In the genomic region with DNA sequence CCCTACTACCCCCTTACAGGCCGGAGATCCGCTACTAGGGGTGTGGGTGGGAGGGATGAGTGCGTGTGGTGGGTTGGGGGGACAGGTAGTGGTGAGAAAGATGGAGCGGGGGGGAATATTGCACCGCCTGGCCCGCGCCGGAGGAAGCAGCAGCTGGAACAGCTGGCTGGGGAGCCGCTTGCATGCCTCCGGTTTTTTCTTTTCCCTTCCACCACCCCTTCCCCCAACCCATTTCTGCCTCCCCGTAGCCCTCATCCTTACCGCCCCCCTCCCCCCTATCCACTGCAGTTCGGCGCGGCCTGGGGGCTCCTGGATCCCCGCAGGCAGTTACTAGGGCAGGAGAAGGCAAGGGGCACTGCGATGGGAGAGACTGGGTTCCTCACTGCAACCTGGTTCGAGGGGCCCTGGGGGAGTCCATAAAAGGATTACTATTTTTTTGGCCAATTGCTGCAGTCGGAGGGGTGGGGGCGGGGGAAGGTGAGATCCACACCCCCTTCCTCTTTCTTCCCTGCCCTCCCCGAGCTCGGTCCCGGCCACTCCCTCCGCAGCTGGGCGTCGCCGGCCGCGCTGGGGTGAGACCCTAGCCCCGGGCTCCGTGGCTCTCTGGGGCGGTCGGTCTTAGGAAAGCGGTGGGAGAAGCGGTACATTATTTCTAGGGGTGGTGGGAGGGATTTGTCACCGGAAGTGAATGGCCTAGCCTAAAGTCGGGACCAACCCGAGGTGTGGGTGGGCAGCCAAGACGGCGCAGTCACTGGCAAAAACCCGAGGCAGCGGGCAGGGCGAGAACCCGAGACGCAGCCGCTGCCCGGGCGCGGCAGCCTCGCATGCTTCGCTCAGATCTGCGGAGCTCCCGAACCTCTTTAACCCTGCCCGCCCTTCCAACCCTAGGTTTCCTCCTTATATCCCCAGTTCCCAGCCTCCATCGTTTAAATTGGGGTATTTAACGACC, we compare ENCODE assay signal across 1 cellular context.
TF ChIP-seq lines count a peak whose summit lies in the region.

No MANE protein-coding gene starts in this region.

TF ChIP-seq in GM12878, 131 proteins besides CTCF, POLR2A, EP300 and RAD21 (continued from another document):
- TF ChIP-seq, protein P1, sequence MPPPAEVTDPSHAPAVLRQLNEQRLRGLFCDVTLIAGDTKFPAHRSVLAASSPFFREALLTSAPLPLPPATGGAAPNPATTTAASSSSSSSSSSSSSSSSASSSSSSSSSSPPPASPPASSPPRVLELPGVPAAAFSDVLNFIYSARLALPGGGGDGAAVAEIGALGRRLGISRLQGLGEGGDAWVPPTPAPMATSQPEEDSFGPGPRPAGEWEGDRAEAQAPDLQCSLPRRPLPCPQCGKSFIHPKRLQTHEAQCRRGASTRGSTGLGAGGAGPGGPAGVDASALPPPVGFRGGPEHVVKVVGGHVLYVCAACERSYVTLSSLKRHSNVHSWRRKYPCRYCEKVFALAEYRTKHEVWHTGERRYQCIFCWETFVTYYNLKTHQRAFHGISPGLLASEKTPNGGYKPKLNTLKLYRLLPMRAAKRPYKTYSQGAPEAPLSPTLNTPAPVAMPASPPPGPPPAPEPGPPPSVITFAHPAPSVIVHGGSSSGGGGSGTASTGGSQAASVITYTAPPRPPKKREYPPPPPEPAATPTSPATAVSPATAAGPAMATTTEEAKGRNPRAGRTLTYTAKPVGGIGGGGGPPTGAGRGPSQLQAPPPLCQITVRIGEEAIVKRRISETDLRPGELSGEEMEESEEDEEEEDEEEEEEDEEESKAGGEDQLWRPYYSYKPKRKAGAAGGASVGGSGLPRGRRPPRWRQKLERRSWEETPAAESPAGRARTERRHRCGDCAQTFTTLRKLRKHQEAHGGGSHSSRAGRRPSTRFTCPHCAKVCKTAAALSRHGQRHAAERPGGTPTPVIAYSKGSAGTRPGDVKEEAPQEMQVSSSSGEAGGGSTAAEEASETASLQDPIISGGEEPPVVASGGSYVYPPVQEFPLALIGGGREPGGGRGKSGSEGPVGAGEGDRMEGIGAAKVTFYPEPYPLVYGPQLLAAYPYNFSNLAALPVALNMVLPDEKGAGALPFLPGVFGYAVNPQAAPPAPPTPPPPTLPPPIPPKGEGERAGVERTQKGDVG (CRISPR knock-in tag; IDR thresholded peaks at IDR 0.05), result no peak
- TF ChIP-seq ZNF384 (IDR thresholded peaks at IDR 0.05; ENCODE audit: borderline replicate concordance, low read depth, low read length), result peak; percentile 46; the same call in 1 of the 2 replicates
- TF ChIP-seq BCL11A (IDR thresholded peaks at IDR 0.05; ENCODE audit: low read depth, low read length), result no peak
- no peak for TF ChIP-seq WRNIP1 (IDR thresholded peaks at IDR 0.05; ENCODE audit: borderline replicate concordance, low read depth, low read length)
- TF ChIP-seq DPF2 (IDR thresholded peaks at IDR 0.05), result peak; percentile 60; the same call in 1 of the 2 replicates
- TF ChIP-seq EZH2 (IDR thresholded peaks at IDR 0.05; ENCODE audit: borderline replicate concordance, control insufficient read depth, low read depth, low read length), result no peak
- TF ChIP-seq IKZF1 (conservative IDR thresholded peaks at IDR 0.05), result peak; percentile 85
- TF ChIP-seq TCF12 (IDR thresholded peaks at IDR 0.05; ENCODE audit: low read depth, low read length), result peak; percentile 29; the same call in 1 of the 2 replicates
- TF ChIP-seq POLR2AphosphoS2 (IDR thresholded peaks at IDR 0.05; ENCODE audit: low read depth, low read length), result peak; percentile 69; the same call in 1 of the 2 replicates
- TF ChIP-seq IRF3 (IDR thresholded peaks at IDR 0.05), result peak; percentile 31; the same call in 1 of the 2 replicates
- peak; percentile 14; the same call in 1 of the 2 replicates for TF ChIP-seq BACH1 (IDR thresholded peaks at IDR 0.05; ENCODE audit: borderline replicate concordance)
- TF ChIP-seq HDAC6 (IDR thresholded peaks at IDR 0.05; ENCODE audit: unreplicated experiment), result no peak
- TF ChIP-seq CBFB (IDR thresholded peaks at IDR 0.05; ENCODE audit: low read depth), result no peak
- peak; percentile 57; the same call in 1 of the 2 replicates for TF ChIP-seq TCF3 (IDR thresholded peaks at IDR 0.05; ENCODE audit: borderline replicate concordance, insufficient read depth, low read depth, low read length)
- TF ChIP-seq KLF5 (IDR thresholded peaks at IDR 0.05; ENCODE audit: partially characterized antibody), result no peak
- TF ChIP-seq TAF1 (IDR thresholded peaks at IDR 0.05; ENCODE audit: borderline replicate concordance, low read depth, low read length), result peak; percentile 82
- no peak for TF ChIP-seq ZZZ3 (IDR thresholded peaks at IDR 0.05; ENCODE audit: control insufficient read depth, insufficient read length, low read depth)
- peak; percentile 23; the same call in 1 of the 2 replicates for TF ChIP-seq NR2F1 (conservative IDR thresholded peaks at IDR 0.05)
- TF ChIP-seq POLR2AphosphoS5 (IDR thresholded peaks at IDR 0.05; ENCODE audit: low read length), result peak; percentile 81
- TF ChIP-seq PKNOX1 (IDR thresholded peaks at IDR 0.05), result no peak; the same call in 1 of the 2 replicates
- TF ChIP-seq ESRRA (IDR thresholded peaks at IDR 0.05; ENCODE audit: low read length), result no peak
- peak; percentile 6 to 31; a peak in 3 of 4 replicates for TF ChIP-seq BHLHE40 (IDR thresholded peaks at IDR 0.05; ENCODE audit: borderline replicate concordance in 1 of 2, low read depth in 2 of 2, low read length in 1 of 2)
- peak; percentile 10; the same call in 1 of the 2 replicates for TF ChIP-seq ATF7 (IDR thresholded peaks at IDR 0.05; ENCODE audit: low read depth)
- TF ChIP-seq ZNF687 (IDR thresholded peaks at IDR 0.05), result peak; percentile 31; the same call in 1 of the 2 replicates
- TF ChIP-seq YBX1 (IDR thresholded peaks at IDR 0.05), result no peak
- TF ChIP-seq IKZF2 (IDR thresholded peaks at IDR 0.05), result peak in 1 of 2 experiments; percentile 34; a peak in 1 of 4 replicates
- 0 out of 2 replicates have a peak, but pooled peaks have one; percentile 50 for TF ChIP-seq NBN (IDR thresholded peaks at IDR 0.05)
- no peak; the same call in 1 of the 2 replicates for TF ChIP-seq MXI1 (IDR thresholded peaks at IDR 0.05; ENCODE audit: low read depth, low read length)
- TF ChIP-seq SIN3A (IDR thresholded peaks at IDR 0.05; ENCODE audit: low read depth, low read length), result peak; percentile 74
- TF ChIP-seq JUND (IDR thresholded peaks at IDR 0.05; ENCODE audit: low read depth, low read length), result no peak
- TF ChIP-seq ZNF207 (IDR thresholded peaks at IDR 0.05; ENCODE audit: borderline replicate concordance), result no peak
- TF ChIP-seq SRF (IDR thresholded peaks at IDR 0.05; ENCODE audit: low read depth in 2 of 2, low read length in 2 of 2), result peak in 1 of 2 experiments; percentile 79; a peak in 2 of 4 replicates
- TF ChIP-seq PAX5 (IDR thresholded peaks at IDR 0.05; ENCODE audit: borderline replicate concordance, low read depth, low read length), result peak; percentile 29; the same call in 1 of the 2 replicates
- peak; percentile 18 for TF ChIP-seq MEF2B (IDR thresholded peaks at IDR 0.05; ENCODE audit: partially characterized antibody, poor library complexity, severe bottlenecking)
- no peak for TF ChIP-seq MYC (IDR thresholded peaks at IDR 0.05; ENCODE audit: insufficient read depth, insufficient read length, insufficient replicate concordance, low read length, severe bottlenecking)
- peak; percentile 64; the same call in 1 of the 2 replicates for TF ChIP-seq GATAD2B (conservative IDR thresholded peaks at IDR 0.05; ENCODE audit: low read depth)
- no peak for TF ChIP-seq HDAC2 (IDR thresholded peaks at IDR 0.05)
- no peak for TF ChIP-seq SUZ12 (IDR thresholded peaks at IDR 0.05; ENCODE audit: unreplicated experiment)
- no peak for TF ChIP-seq ZNF24 (IDR thresholded peaks at IDR 0.05)
TF ChIP-seq in GM12878: peak in this region for 42.
